ENCODE assay signal across 1 cellular context in genomic region chr7:17912536-17913235, GRCh38.
TF ChIP-seq lines count a peak whose summit lies in the region.

No MANE protein-coding gene starts in this region.

TF ChIP-seq in H1, 55 proteins besides CTCF, POLR2A, EP300 and RAD21:
- no peak for TF ChIP-seq GTF2F1 (IDR thresholded peaks at IDR 0.05; ENCODE audit: borderline replicate concordance, low read depth, low read length)
- TF ChIP-seq ZNF274 (IDR thresholded peaks at IDR 0.05; ENCODE audit: borderline replicate concordance, extremely low read depth, low read length) = no peak
- no peak for TF ChIP-seq GABPA (IDR thresholded peaks at IDR 0.05; ENCODE audit: borderline replicate concordance, insufficient read depth, low read length)
- TF ChIP-seq ASH2L (IDR thresholded peaks at IDR 0.05; ENCODE audit: low read length) = no peak
- TF ChIP-seq CREB1 (IDR thresholded peaks at IDR 0.05) = no peak
- TF ChIP-seq SAP30 (IDR thresholded peaks at IDR 0.05; ENCODE audit: insufficient read depth, insufficient replicate concordance, low read length) = no peak
- no peak for TF ChIP-seq RXRA (IDR thresholded peaks at IDR 0.05; ENCODE audit: insufficient read depth, low read depth, low read length)
- no peak for TF ChIP-seq EZH2 (IDR thresholded peaks at IDR 0.05; ENCODE audit: low read depth, low read length, severe bottlenecking)
TF ChIP-seq in H1: peak in this region for 0.
